Comparison of ENCODE assay signal across 8 cellular contexts in genomic region chr16:69444873-69445517, GRCh38. TPM values are rescaled to one million over a fixed set of nuclear protein-coding genes. Genes with fewer than 3 reads are reported as not detected.
DNase-seq lines count a peak whose midpoint lies in the region; ATAC-seq, FAIRE-seq and TF ChIP-seq lines count a peak whose summit lies in the region.

No MANE protein-coding gene starts in this region.

- peaks cover 72% of the 10 kb centered on the region for H3K79me2 ChIP-seq in OCI-LY3 (ENCODE audit: low read length)

- peaks cover 38% of the 10 kb centered on the region for H3K36me3 ChIP-seq in OCI-LY3 (replicated peaks; ENCODE audit: low read depth, low read length)

- peaks cover 11 to 23% of the 10 kb centered on the region in 2 donors for H3K36me3 Mint-ChIP-seq in naive B cell

- intact Hi-C loops in dorsolateral prefrontal cortex (cut with DNase I) = no loop called here

- peaks cover 27 to 42% (median 38%) of the 10 kb centered on the region in 3 donors for H3K4me1 Mint-ChIP-seq in naive B cell

- peak overlapping the region; percentile 24; the same call in 1 of the 2 replicates for H3K9ac ChIP-seq in OCI-LY3 (ENCODE audit: low read length)

- H2AFZ ChIP-seq in OCI-LY3 (ENCODE audit: low read depth, low read length) = no peak overlapping the region

- H3K4me2 ChIP-seq in OCI-LY3 (ENCODE audit: low read length) = peak overlapping the region; percentile 69

- H3K27me3 Mint-ChIP-seq in naive B cell = no peaks in the 10 kb centered on the region

- TF ChIP-seq POLR2A in H54 (IDR thresholded peaks at IDR 0.05; ENCODE audit: low read depth, low read length) = no peak

- peak overlapping the region; percentile 36 to 97 (median 92) for H3K27ac Mint-ChIP-seq in naive B cell

- FAIRE-seq in HTR-8/SVneo (lab: Jason Lieb, UNC) = no peak
- no peak for FAIRE-seq in H54 (lab: Jason Lieb, UNC)

- peaks cover 41% of the 10 kb centered on the region for H4K20me1 ChIP-seq in OCI-LY3 (ENCODE audit: insufficient read depth, low read length)

- peak in 1 of 2 donors; percentile 31 for ATAC-seq in naive B cell (ENCODE audit: low read depth in 2 of 2)

- H3K9me3 Mint-ChIP-seq in naive B cell = no peaks in the 10 kb centered on the region

- H3K4me3 ChIP-seq in AG04449 (ENCODE audit: low read depth, low read length) = peak overlapping the region; percentile 7
- peak overlapping the region; percentile 41 for H3K4me3 ChIP-seq in OCI-LY3 (ENCODE audit: low read length)
- peak overlapping the region in 54 of 59 donors; percentile 3 to 59 (median 30) for H3K4me3 ChIP-seq in dorsolateral prefrontal cortex

- POLR2A ChIA-PET in AG04449 (lab: Yijun Ruan, JAX) = no interaction called here

- no peaks in the 10 kb centered on the region for H3K9me3 ChIP-seq in OCI-LY3 (ENCODE audit: insufficient read depth, low read length)

- CTCF ChIA-PET in AG04449 (lab: Yijun Ruan, JAX) = interaction anchor here (0.9 to 2.2 kb wide), 3 partner anchors 15 to 49 kb away, joined by 3 to 13 read pairs (median 5); no protein-coding TSS in a partner anchor

- H3K27me3 ChIP-seq in OCI-LY3 (ENCODE audit: low read depth, low read length) = no peaks in the 10 kb centered on the region
- H3K27me3 ChIP-seq in dorsolateral prefrontal cortex = no peaks in the 10 kb centered on the region

- TF ChIP-seq CTCF in AG04449 (IDR thresholded peaks at IDR 0.05; ENCODE audit: insufficient read depth, low read length, missing control alignments) (no peak), OCI-LY3 (IDR thresholded peaks at IDR 0.05; ENCODE audit: low read depth, low read length) (no peak), dorsolateral prefrontal cortex (IDR thresholded peaks at IDR 0.05 in 54 of 56, conservative IDR thresholded peaks at IDR 0.05 in 2 of 56; ENCODE audit: low read depth in 1 of 56, partially characterized antibody in 56 of 56) (no peak)

- peak overlapping the region; percentile 73 to 89 (median 86) for H3K4me3 Mint-ChIP-seq in naive B cell

- peaks cover 33% of the 10 kb centered on the region for H3K4me1 ChIP-seq in OCI-LY3 (ENCODE audit: low read length)

- DNase-seq in AG04449 (ENCODE audit: low read depth, low spot score) = no peak
- DNase-seq in dorsolateral prefrontal cortex = no peak
- no peak for DNase-seq in naive B cell
- no peak for DNase-seq in HTR-8/SVneo (ENCODE audit: insufficient read length, low spot score)
- DNase-seq in stimulated activated naive CD4-positive, alpha-beta T cell (lab: John Stamatoyannopoulos, UW) = no peak
- no peak for DNase-seq in effector CD4-positive, alpha-beta T cell
- no peak for DNase-seq in H54 (ENCODE audit: insufficient read length, low spot score)

- H3K27ac ChIP-seq in OCI-LY3 (ENCODE audit: low read length) = peak overlapping the region; percentile 16
- H3K27ac ChIP-seq in dorsolateral prefrontal cortex = peak overlapping the region in 57 of 59 donors; percentile 21 to 88 (median 76)

RNA-seq across cellular contexts. Expression of gene CYB5B, which starts 20.6 kb away (rescaled TPM):
- total RNA-seq in dorsolateral prefrontal cortex = 100 to 1,000 TPM in 88 of 120 experiments, 10 to 100 TPM in 32; 79.7 to 179 (median 108) TPM
- polyA plus RNA-seq in naive B cell (ENCODE audit: low read depth in 6 of 6) = 100 to 1,000 TPM in 5 of 6 donors, 10 to 100 TPM in 1; 68.3 to 107 (median 103) TPM

RNA-seq across cellular contexts. Expression of gene TERF2, which starts 59.2 kb away (rescaled TPM):
- 100 to 1,000 TPM in 4 of 120 experiments, 10 to 100 TPM in 116; 46.4 to 105 (median 75.6) TPM for total RNA-seq in dorsolateral prefrontal cortex
- polyA plus RNA-seq in naive B cell (ENCODE audit: low read depth in 6 of 6) = 10 to 100 TPM; 18.5 to 33.6 (median 28.4) TPM
